In the genomic region with DNA sequence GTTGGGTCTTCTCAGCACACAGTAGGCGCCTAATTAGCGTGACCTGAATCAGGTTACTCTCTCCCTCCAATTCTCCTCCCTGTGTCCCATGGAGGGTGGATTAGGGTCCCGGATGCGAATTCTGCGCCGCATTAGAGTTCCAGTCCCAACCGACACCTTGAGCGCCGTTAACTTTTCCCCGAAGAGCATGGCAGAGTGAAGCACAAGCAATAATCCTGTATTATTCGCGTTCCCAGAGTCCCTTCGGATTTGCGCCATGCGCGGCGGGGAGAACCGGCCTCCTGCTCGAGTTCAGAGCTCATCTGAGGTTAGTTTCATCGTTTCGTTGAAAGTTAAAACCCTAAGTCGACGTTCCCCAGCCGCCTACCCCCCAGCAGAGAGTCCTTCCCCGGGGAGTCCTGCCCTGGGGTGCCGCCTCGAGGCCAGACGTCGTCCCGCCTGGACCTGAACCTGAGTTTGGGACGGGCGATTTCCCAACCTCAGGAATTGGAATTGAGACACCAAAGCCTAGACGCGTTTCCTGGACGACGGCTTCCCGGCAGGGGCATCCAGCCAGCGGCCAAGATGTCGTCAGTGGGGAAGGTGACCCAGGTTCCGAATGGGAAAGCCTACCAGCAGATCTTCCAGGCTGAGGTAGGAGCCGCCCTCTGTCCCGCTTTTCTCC, we compare ENCODE assay signal across 11 cellular contexts. TPM values are rescaled to one million over a fixed set of nuclear protein-coding genes. Genes with fewer than 3 reads are reported as not detected.
DNase-seq lines count a peak whose midpoint lies in the region; ATAC-seq and TF ChIP-seq lines count a peak whose summit lies in the region.
"Had no signal": no experiment of that assay in that cellular context is flagged by ENCODE, and none has a peak within 500 bp of the region (broad histone marks: within the 10 kb centered on the region; RNA-seq: fewer than 3 reads in every experiment).

A gene (plus strand): TSS at position 160 of the 664 bp plus-strand sequence. CDS start 405 bp downstream, at position 565.

- peak; percentile 27 for DNase-seq in ELF-1 (ENCODE audit: low read depth, low spot score)
- DNase-seq in mammary epithelial cell = no peak
- DNase-seq in SIG-M5 (lab: John Stamatoyannopoulos, UW) = no peak
- no peak for DNase-seq in stimulated activated CD4-positive, alpha-beta T cell treated with anti-CD3 and anti-CD28 coated beads, Interleukin-4, amount 100 ng/mL, for 4 hours
- DNase-seq: activated effector memory CD4-positive, alpha-beta T cell treated with Interleukin-2 at 50 U/mL for 16 hours; CD4-positive, alpha-beta memory T cell; stimulated activated naive CD4-positive, alpha-beta T cell had no signal

- no peak for TF ChIP-seq CTCF in mammary epithelial cell (conservative IDR thresholded peaks at IDR 0.05 in 1 of 2, IDR thresholded peaks at IDR 0.05 in 1 of 2; ENCODE audit: extremely low read depth in 1 of 2, insufficient read depth in 1 of 2, low read depth in 1 of 2, low read length in 2 of 2)

- CTCF ChIA-PET in mammary epithelial cell (lab: Charles Lee; ENCODE audit: low non-redundant PET) = no interaction called here

- peak within 1 kb of the TSS; percentile 64 for H3K4me2 ChIP-seq in mammary epithelial cell (ENCODE audit: insufficient read depth, low read depth, low read length)

- dilution Hi-C loops in mammary epithelial cell (cut with HindIII; ENCODE audit: low sequenced_read_pairs) = no loop called here

- H3K36me3 ChIP-seq in mammary epithelial cell (ENCODE audit: insufficient read depth, low read length) (no peaks in the 10 kb centered on the region), iPS-18a (ENCODE audit: control insufficient read depth, low read depth, low read length) (no peaks in the 10 kb centered on the region), rectal smooth muscle tissue (ENCODE audit: control insufficient read depth, insufficient read depth, low read length) (peaks cover 3% of the 10 kb centered on the region)

- BruUV-seq in mammary epithelial cell (replicated peaks; lab: Mats Ljungman, UMichigan) = no TSS peak

- H3K9me3 ChIP-seq in mammary epithelial cell (replicated peaks; ENCODE audit: insufficient read depth, low read length) = no peaks in the 10 kb centered on the region
- H3K9me3 ChIP-seq in iPS-18a (ENCODE audit: control insufficient read depth, low read depth, low read length) = no peaks in the 10 kb centered on the region

- no peak within 1 kb of the TSS for H3K27ac ChIP-seq in mammary epithelial cell (ENCODE audit: insufficient read depth, low read depth, low read length)
- peak within 1 kb of the TSS; percentile 78 for H3K27ac ChIP-seq in iPS-18a (ENCODE audit: low read length)
- no peak within 1 kb of the TSS for H3K27ac ChIP-seq in rectal smooth muscle tissue (ENCODE audit: low read depth, low read length)

- H3K79me2 ChIP-seq in mammary epithelial cell (ENCODE audit: insufficient read depth, low read length) = no peaks in the 10 kb centered on the region

- H3K4me1 ChIP-seq in mammary epithelial cell (ENCODE audit: insufficient read depth, low read length) = peaks cover 6% of the 10 kb centered on the region
- peaks cover 11% of the 10 kb centered on the region for H3K4me1 ChIP-seq in iPS-18a (ENCODE audit: control insufficient read depth, low read depth, low read length)
- no peaks in the 10 kb centered on the region for H3K4me1 ChIP-seq in rectal smooth muscle tissue (ENCODE audit: control insufficient read depth, insufficient read depth, low read length)

- intact Hi-C loops in mammary epithelial cell (cut with micrococcal nuclease) = no loop called here

- in situ Hi-C loops in mammary epithelial cell (cut with MboI; ENCODE audit: low sequenced_read_pairs in 2 of 2) = no loop called here

- ATAC-seq in HG02870 (IDR thresholded peaks at IDR 0.05; ENCODE audit: unreplicated experiment) (no peak), HG03439 (IDR thresholded peaks at IDR 0.05; ENCODE audit: unreplicated experiment) (no peak)

- H3K4me3 ChIP-seq in mammary epithelial cell (replicated peaks in 1 of 3; ENCODE audit: insufficient read depth in 1 of 3, low read depth in 2 of 3, low read length in 3 of 3) = peak within 1 kb of the TSS in 2 of 3 experiments; percentile 5 to 8
- peak within 1 kb of the TSS; percentile 31 for H3K4me3 ChIP-seq in iPS-18a (ENCODE audit: low read length)
- H3K4me3 ChIP-seq in rectal smooth muscle tissue (ENCODE audit: low read length) = peak within 1 kb of the TSS; percentile 48

- no peaks in the 10 kb centered on the region for H4K20me1 ChIP-seq in mammary epithelial cell (ENCODE audit: insufficient read depth, low read length)

- peak within 1 kb of the TSS; percentile 48 for H2AFZ ChIP-seq in mammary epithelial cell (ENCODE audit: low read depth, low read length)

- H3K27me3 ChIP-seq in mammary epithelial cell (ENCODE audit: insufficient read depth, low read length) = no peaks in the 10 kb centered on the region
- no peaks in the 10 kb centered on the region for H3K27me3 ChIP-seq in iPS-18a (ENCODE audit: control insufficient read depth, insufficient read depth, low read length)
- H3K27me3 ChIP-seq in rectal smooth muscle tissue (ENCODE audit: control insufficient read depth, insufficient read depth, low read length) = no peaks in the 10 kb centered on the region

- H3K9ac ChIP-seq in mammary epithelial cell (ENCODE audit: insufficient read depth, low read length) (no peak within 1 kb of the TSS), iPS-18a (ENCODE audit: low read length) (peak within 1 kb of the TSS; percentile 53), rectal smooth muscle tissue (ENCODE audit: low read length) (no peak within 1 kb of the TSS)

- WGBS in mammary epithelial cell (ENCODE audit: low coverage, missing lambda C conversion rate) = 39% methylated on average over 38 of the region's 42 CpGs

RNA-seq across cellular contexts. Expression of the gene that starts here (rescaled TPM):
- total RNA-seq in mammary epithelial cell = 1 to 10 TPM in 1 of 2 donors, under 1 TPM in 1; 0.96 to 1.3 TPM
- 0.17 TPM for polyA plus RNA-seq in mammary epithelial cell
- 0.72 TPM for polyA minus RNA-seq in mammary epithelial cell
